ENCODE assay signal across 1 cellular context in genomic region chr9:6969805-6970204, GRCh38.
TF ChIP-seq lines count a peak whose summit lies in the region.

No MANE protein-coding gene starts in this region.

TF ChIP-seq in GM23338, 12 proteins besides CTCF, POLR2A, EP300 and RAD21 (continued from another document):
- TF ChIP-seq REST (IDR thresholded peaks at IDR 0.05; ENCODE audit: unreplicated experiment), result no peak
- TF ChIP-seq ZNF331 (CRISPR knock-in tag; IDR thresholded peaks at IDR 0.05; ENCODE audit: low read depth), result no peak
- TF ChIP-seq JUNB (IDR thresholded peaks at IDR 0.05; ENCODE audit: unreplicated experiment), result no peak
TF ChIP-seq in GM23338: peak in this region for 0.
